Comparison of ENCODE assay signal across 9 cellular contexts in genomic region chr1:169793730-169794129, GRCh38. TPM values are rescaled to one million over a fixed set of nuclear protein-coding genes. Genes with fewer than 3 reads are reported as not detected.
DNase-seq lines count a peak whose midpoint lies in the region; ATAC-seq and TF ChIP-seq lines count a peak whose summit lies in the region.
"Had no signal": no experiment of that assay in that cellular context is flagged by ENCODE, and none has a peak within 500 bp of the region (broad histone marks: within the 10 kb centered on the region; RNA-seq: fewer than 3 reads in every experiment).

No MANE protein-coding gene starts in this region.

- CTCF ChIA-PET in activated CD4-positive, alpha-beta T cell treated with anti-CD3 and anti-CD28 coated beads for 36 hours (lab: Charles Lee) = interaction anchor here (0.6 to 1.6 kb wide), 8 partner anchors 16 to 307 kb away, joined by 3 to 7 read pairs (median 4); no protein-coding TSS in a partner anchor

- POLR2A ChIA-PET in activated CD4-positive, alpha-beta T cell treated with anti-CD3 and anti-CD28 coated beads for 36 hours (lab: Charles Lee) = interaction anchor here (0.7 kb wide), 1 partner anchor 34 kb away, joined by 7 read pairs; no protein-coding TSS in a partner anchor

- H3K4me1 Mint-ChIP-seq in activated CD4-positive, alpha-beta T cell treated with anti-CD3 and anti-CD28 coated beads for 36 hours = peaks cover 45% of the 10 kb centered on the region
- H3K4me1 Mint-ChIP-seq in activated naive CD8-positive, alpha-beta T cell (ENCODE audit: low read depth) = peaks cover 44% of the 10 kb centered on the region
- peaks cover 40 to 59% of the 10 kb centered on the region in 2 donors for H3K4me1 Mint-ChIP-seq in immature natural killer cell

- peak overlapping the region; percentile 98 for H3K27ac Mint-ChIP-seq in activated CD4-positive, alpha-beta T cell treated with anti-CD3 and anti-CD28 coated beads for 36 hours
- H3K27ac Mint-ChIP-seq in activated naive CD8-positive, alpha-beta T cell = peak overlapping the region; percentile 98
- peak overlapping the region; percentile 96 to 99 (median 99) for H3K27ac Mint-ChIP-seq in immature natural killer cell

- peaks cover 6 to 31% (median 20%) of the 10 kb centered on the region in 4 donors for H3K4me1 ChIP-seq in stomach

- peak overlapping the region in 1 of 5 donors; percentile 90 for H3K27ac ChIP-seq in stomach

- no peak for TF ChIP-seq CTCF in stomach (IDR thresholded peaks at IDR 0.05)

- ATAC-seq in activated CD4-positive, alpha-beta T cell treated with anti-CD3 and anti-CD28 coated beads for 36 hours = no peak
- ATAC-seq in HG02852 (IDR thresholded peaks at IDR 0.05; ENCODE audit: unreplicated experiment) (no peak), HG03432 (IDR thresholded peaks at IDR 0.05; ENCODE audit: unreplicated experiment) (no peak)

- no peak for DNase-seq in activated CD4-positive, alpha-beta T cell treated with anti-CD3 and anti-CD28 coated beads for 36 hours
- no peak for DNase-seq in activated CD4-positive, alpha-beta T cell treated with anti-CD3 and anti-CD28 coated beads, Interleukin-2, amount 50 U/mL, for 48 hours
- no peak for DNase-seq in immature natural killer cell
- no peak for DNase-seq in stomach
- DNase-seq in NCI-H1048 (lab: John Stamatoyannopoulos, UW) = no peak
- DNase-seq: HCEC 1CT had no signal

- H3K36me3 ChIP-seq in stomach = peaks cover 0 to 7% (median 2%) of the 10 kb centered on the region in 4 donors

- no peaks in the 10 kb centered on the region for H3K9me3 ChIP-seq in stomach

- TF ChIP-seq POLR2A in stomach (IDR thresholded peaks at IDR 0.05) = no peak

- H3K9me3 Mint-ChIP-seq in activated CD4-positive, alpha-beta T cell treated with anti-CD3 and anti-CD28 coated beads for 36 hours (ENCODE audit: low read depth) = no peaks in the 10 kb centered on the region
- no peaks in the 10 kb centered on the region for H3K9me3 Mint-ChIP-seq in activated naive CD8-positive, alpha-beta T cell (ENCODE audit: low read depth)
- no peaks in the 10 kb centered on the region for H3K9me3 Mint-ChIP-seq in immature natural killer cell

- H3K27me3 ChIP-seq in stomach = no peaks in the 10 kb centered on the region

- peaks cover 39% of the 10 kb centered on the region for H3K36me3 Mint-ChIP-seq in activated CD4-positive, alpha-beta T cell treated with anti-CD3 and anti-CD28 coated beads for 36 hours (ENCODE audit: low read depth)
- H3K36me3 Mint-ChIP-seq in activated naive CD8-positive, alpha-beta T cell = peaks cover 9% of the 10 kb centered on the region
- peaks cover 14 to 16% (median 16%) of the 10 kb centered on the region in 3 donors for H3K36me3 Mint-ChIP-seq in immature natural killer cell

- 31 to 55% (median 44%) methylated on average over 1 of the region's 1 CpG for WGBS in stomach, 5 donors

- peak overlapping the region; percentile 65 to 86 (median 74) for H3K4me3 ChIP-seq in stomach

- TF ChIP-seq EP300 in stomach (IDR thresholded peaks at IDR 0.05) = no peak

- H3K27me3 Mint-ChIP-seq in activated CD4-positive, alpha-beta T cell treated with anti-CD3 and anti-CD28 coated beads for 36 hours = no peaks in the 10 kb centered on the region
- no peaks in the 10 kb centered on the region for H3K27me3 Mint-ChIP-seq in activated naive CD8-positive, alpha-beta T cell
- peaks cover 1 to 7% (median 6%) of the 10 kb centered on the region in 3 donors for H3K27me3 Mint-ChIP-seq in immature natural killer cell (ENCODE audit: low read depth in 3 of 3)

- H3K4me3 Mint-ChIP-seq in activated CD4-positive, alpha-beta T cell treated with anti-CD3 and anti-CD28 coated beads for 36 hours = peak overlapping the region; percentile 96
- H3K4me3 Mint-ChIP-seq in activated naive CD8-positive, alpha-beta T cell = peak overlapping the region; percentile 98
- peak overlapping the region; percentile 96 to 100 (median 99) for H3K4me3 Mint-ChIP-seq in immature natural killer cell

- intact Hi-C loops in activated CD4-positive, alpha-beta T cell treated with anti-CD3 and anti-CD28 coated beads for 36 hours (cut with DNase I, micrococcal nuclease) = loop anchor here (1.0 to 10.0 kb wide), 12 partner anchors 81 to 1987 kb away; partner anchors contain the start of genes KIFAP3 (in 2 of the 2), NME7 (in 2 of the 2), SELL (in 2 of the 2) and BLZF1 (in 1 of the 2)
- intact Hi-C loops in stomach (cut with DNase I; ENCODE audit: low total_unique reads) = no loop called here

RNA-seq across cellular contexts. Expression of gene METTL18, which starts 1.0 kb away (rescaled TPM):
- 10 to 100 TPM; 11.6 to 13.3 TPM for total RNA-seq in activated CD4-positive, alpha-beta T cell treated with anti-CD3 and anti-CD28 coated beads for 36 hours
- polyA plus RNA-seq in immature natural killer cell = 10 to 100 TPM; 18.8 to 27.3 (median 22.7) TPM
- total RNA-seq in stomach = 10 to 100 TPM in 2 of 5 donors, 1 to 10 TPM in 1, not detected in 2; 6.8 to 12.9 (median 12.5) TPM
- 1 to 10 TPM; 7.0 to 9.3 (median 7.6) TPM for polyA plus RNA-seq in stomach

RNA-seq across cellular contexts. Expression of gene SELE, which starts 59.9 kb away (rescaled TPM):
- not detected for total RNA-seq in activated CD4-positive, alpha-beta T cell treated with anti-CD3 and anti-CD28 coated beads for 36 hours
- polyA plus RNA-seq in immature natural killer cell = not detected
- under 1 TPM in 3 of 5 donors, not detected in 2; 0.29 to 0.87 (median 0.55) TPM for total RNA-seq in stomach
- under 1 TPM; 0.44 to 0.70 (median 0.46) TPM for polyA plus RNA-seq in stomach
